Comparison of ENCODE assay signal across 24 cellular contexts in the genomic region with DNA sequence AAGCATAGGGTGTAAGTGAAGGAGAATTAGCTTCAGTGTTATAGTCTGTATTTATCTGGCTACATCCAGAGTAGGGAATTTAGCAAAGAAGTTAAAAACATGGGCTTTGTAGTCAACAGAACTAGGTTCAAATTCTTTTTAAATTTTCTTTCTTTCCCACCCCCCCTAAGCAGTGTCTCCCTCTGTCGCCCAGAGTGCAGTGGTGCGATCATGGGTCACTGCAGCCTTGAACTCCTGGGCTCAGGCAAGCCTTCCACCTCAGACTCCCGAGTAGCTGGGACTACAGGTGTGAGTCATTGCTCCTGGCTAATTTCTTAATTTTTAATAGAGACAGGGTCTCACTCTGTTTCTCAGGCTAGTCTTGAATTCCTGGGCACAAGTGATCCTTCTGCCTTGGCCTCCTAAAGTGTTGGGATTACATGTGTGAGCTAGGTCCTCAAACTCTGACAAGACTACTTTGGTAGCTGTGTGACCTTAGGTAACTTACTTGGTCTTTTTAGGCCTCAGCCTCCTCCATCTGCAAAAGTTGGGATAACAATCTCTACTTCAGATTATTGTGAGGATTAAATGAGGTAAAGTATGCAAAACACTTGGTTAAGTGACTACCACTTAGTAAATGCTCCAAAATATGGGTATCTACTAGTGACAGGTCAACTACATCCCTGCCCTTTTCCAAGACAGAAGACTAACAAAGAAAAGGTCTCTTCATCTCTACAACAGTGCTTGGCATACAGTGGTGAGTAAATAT. TPM values are rescaled to one million over a fixed set of nuclear protein-coding genes. Genes with fewer than 3 reads are reported as not detected.
A peak's percentile ranks its signal among the peaks of the same experiment; 100 is the strongest.
DNase-seq lines count a peak whose midpoint lies in the region; ATAC-seq, FAIRE-seq and TF ChIP-seq lines count a peak whose summit lies in the region.
"Had no signal": no experiment of that assay in that cellular context is flagged by ENCODE, and none has a peak within 500 bp of the region (broad histone marks: within the 10 kb centered on the region; RNA-seq: fewer than 3 reads in every experiment).

No MANE protein-coding gene starts in this region.

- H3K27ac ChIP-seq in K562 (ENCODE audit: extremely low read depth, low read depth, low read length) = no peak overlapping the region
- H3K27ac ChIP-seq: breast epithelium, vagina had no signal

- H3K36me3 ChIP-seq in K562 (ENCODE audit: control insufficient read depth, insufficient read depth, low read length) = no peaks in the 10 kb centered on the region
- H3K36me3 ChIP-seq: breast epithelium, esophagus squamous epithelium, MG63, vagina had no signal

- CTCF ChIA-PET in K562 (lab: Yijun Ruan, JAX; ENCODE audit: low intra/inter-chr PET ratio) = no interaction called here

- peak; percentile 60 for FAIRE-seq in GM18507 (lab: Jason Lieb, UNC)
- no peak for FAIRE-seq in K562 (lab: Jason Lieb, UNC)
- FAIRE-seq: G401.6 had no signal

- H3K4me1 Mint-ChIP-seq in CD14-positive monocyte (peaks cover 72% of the 10 kb centered on the region), nephron progenitor cell (peaks cover 16% of the 10 kb centered on the region)

- H3K9me3 Mint-ChIP-seq in CD14-positive monocyte (peaks cover 0 to 3% (median 0%) of the 10 kb centered on the region in 7 donors), nephron progenitor cell (peaks cover 4% of the 10 kb centered on the region)
- H3K9me3 Mint-ChIP-seq: activated T-helper 1 cell treated with anti-CD3 and anti-CD28 coated beads, Interleukin-12 subunit alpha, Interleukin-12 subunit beta, Interleukin-2, Interleukin-4 antibody, amounts not matched to agents 30 ng/mL and 10 ng/mL and 1 ng/mL, durations not matched to agents 14 hours and 24 hours and 36 hours had no signal

- TF ChIP-seq CTCF in CD14-positive monocyte (IDR thresholded peaks at IDR 0.05) = no peak
- peak; percentile 49 to 67 (median 58) for TF ChIP-seq CTCF in K562 (IDR thresholded peaks at IDR 0.05 in 2 of 3, conservative IDR thresholded peaks at IDR 0.05 in 1 of 3; ENCODE audit: insufficient read depth in 2 of 3, low read depth in 1 of 3, low read length in 3 of 3)
- peak; percentile 9 for TF ChIP-seq CTCF in nephron progenitor cell (IDR thresholded peaks at IDR 0.05)

- no peak overlapping the region for H3K9ac ChIP-seq in K562 (ENCODE audit: insufficient read depth in 1 of 2, low read depth in 2 of 2, low read length in 2 of 2)

- TF ChIP-seq POLR2A in K562 (conservative IDR thresholded peaks at IDR 0.05) = no peak

- TF ChIP-seq RAD21 in K562 (CRISPR knock-in tag; conservative IDR thresholded peaks at IDR 0.05 in 1 of 2, IDR thresholded peaks at IDR 0.05 in 1 of 2) = peak in 1 of 2 experiments; percentile 28; a peak in 1 of 4 replicates

- intact Hi-C loops in CD14-positive monocyte (cut with micrococcal nuclease) = no loop called here
- intact Hi-C loops in K562 (cut with micrococcal nuclease) = loop anchor here (5.0 kb wide), 1 partner anchor 70 kb away; no protein-coding TSS in a partner anchor

- H3K9me1 ChIP-seq in K562 (ENCODE audit: control insufficient read depth, insufficient read depth, low read length) = no peaks in the 10 kb centered on the region

- no peak overlapping the region for H3K4me2 ChIP-seq in K562 (ENCODE audit: insufficient read depth, low read length)

- 33% methylated on average over 3 of the region's 3 CpGs for WGBS in K562 (ENCODE audit: insufficient coverage, low coverage, missing lambda C conversion rate)

- H4K20me1 ChIP-seq in K562 (replicated peaks; ENCODE audit: control insufficient read depth, insufficient read depth, low read length) = no peaks in the 10 kb centered on the region

- POLR2A ChIA-PET in K562 (lab: Yijun Ruan, JAX) = interaction anchor here (0.6 to 1.0 kb wide), 3 partner anchors 11 to 68 kb away, joined by 3 to 5 read pairs (median 4); partner anchors contain the start of genes AUP1 and HTRA2

- TF ChIP-seq EP300 in K562 (IDR thresholded peaks at IDR 0.05; ENCODE audit: low read length) = no peak

- peak overlapping the region; percentile 72 for H2AFZ ChIP-seq in K562 (ENCODE audit: low read depth, low read length)

- peaks cover 0 to 38% of the 10 kb centered on the region in 2 experiments; a peak in 4 of 5 replicates for H3K4me1 ChIP-seq in K562 (replicated peaks in 1 of 2; ENCODE audit: control insufficient read depth in 2 of 2, insufficient read depth in 2 of 2, low read length in 2 of 2)
- H3K4me1 ChIP-seq: esophagus squamous epithelium, vagina had no signal

- no TSS peak for BruUV-seq in K562 (replicated peaks; lab: Mats Ljungman, UMichigan)

- in situ Hi-C loops in K562 (cut with MboI) = loop anchor here (5.0 kb wide), 1 partner anchor 85 kb away; no protein-coding TSS in a partner anchor

- DNase-seq in CD14-positive monocyte (ENCODE audit: low spot score) (no peak), GM18507 (ENCODE audit: extremely low spot score, insufficient read length, low read depth) (no peak), K562 (ENCODE audit: extremely low read depth in 1 of 4, low spot score in 3 of 4) (peak in 1 of 4 experiments; percentile 45), nephron progenitor cell (no peak), NAMALWA (ENCODE audit: low spot score) (no peak), SHP77 (lab: John Stamatoyannopoulos, UW) (no peak), ecto neural progenitor cell (ENCODE audit: low spot score) (no peak)
- DNase-seq: activated naive CD8-positive, alpha-beta T cell treated with anti-CD3 and anti-CD28 coated beads, Interleukin-2, amount 10 ng/mL, durations not matched to agents 7 days and 5 days; COR-L47; esophagus squamous epithelium; head of caudate nucleus; mammary epithelial cell; MG63; naive thymus-derived CD4-positive, alpha-beta T cell; NCI-H1694 treated with DMSO at 0.1 percent for 48 hours; NCI-H446; SIG-M5; T-helper 2 cell had no signal

- H3K36me3 Mint-ChIP-seq in CD14-positive monocyte (peaks cover 0 to 4% of the 10 kb centered on the region in 2 donors), nephron progenitor cell (ENCODE audit: low read depth) (no peaks in the 10 kb centered on the region)

- H3K27me3 ChIP-seq in K562 (ENCODE audit: control insufficient read depth in 2 of 2, insufficient read depth in 2 of 2, low read length in 2 of 2) = no peaks in the 10 kb centered on the region
- H3K27me3 ChIP-seq: breast epithelium, MG63, vagina had no signal

- H3K4me3 Mint-ChIP-seq in CD14-positive monocyte = no peak overlapping the region
- H3K4me3 Mint-ChIP-seq in nephron progenitor cell = no peak overlapping the region
- H3K4me3 Mint-ChIP-seq: activated naive CD8-positive, alpha-beta T cell treated with anti-CD3 and anti-CD28 coated beads, Interleukin-2, amount 10 ng/mL, durations not matched to agents 7 days and 5 days; activated T-helper 1 cell treated with anti-CD3 and anti-CD28 coated beads, Interleukin-12 subunit alpha, Interleukin-12 subunit beta, Interleukin-2, Interleukin-4 antibody, amounts not matched to agents 30 ng/mL and 10 ng/mL and 1 ng/mL, durations not matched to agents 14 hours and 24 hours and 36 hours; naive thymus-derived CD4-positive, alpha-beta T cell; stimulated activated naive CD8-positive, alpha-beta T cell treated with anti-CD3 and anti-CD28 coated beads, Interleukin-15, Interleukin-2, amounts not matched to agents 100 ng/mL and 50 ng/mL, for 24 hours had no signal

- H3K27me3 Mint-ChIP-seq in CD14-positive monocyte (ENCODE audit: low read depth in 3 of 3) (peaks cover 0 to 3% (median 0%) of the 10 kb centered on the region in 3 donors), nephron progenitor cell (ENCODE audit: low read depth, poor library complexity) (peaks cover 29% of the 10 kb centered on the region)
- H3K27me3 Mint-ChIP-seq: activated naive CD8-positive, alpha-beta T cell treated with anti-CD3 and anti-CD28 coated beads, Interleukin-2, amount 10 ng/mL, durations not matched to agents 7 days and 5 days had no signal

- no peaks in the 10 kb centered on the region for H3K9me3 ChIP-seq in K562 (replicated peaks; ENCODE audit: control insufficient read depth, insufficient read depth, low read depth, low read length)
- H3K9me3 ChIP-seq: breast epithelium, esophagus squamous epithelium, MG63, vagina had no signal

- no peak overlapping the region for H3K4me3 ChIP-seq in K562
- H3K4me3 ChIP-seq: breast epithelium, esophagus squamous epithelium, MG63, vagina had no signal

- H3K27ac Mint-ChIP-seq in CD14-positive monocyte (peak overlapping the region in 5 of 7 donors; percentile 19 to 61 (median 47)), nephron progenitor cell (no peak overlapping the region)
- H3K27ac Mint-ChIP-seq: activated naive CD8-positive, alpha-beta T cell treated with anti-CD3 and anti-CD28 coated beads, Interleukin-2, amount 10 ng/mL, durations not matched to agents 7 days and 5 days; activated T-helper 1 cell treated with anti-CD3 and anti-CD28 coated beads, Interleukin-12 subunit alpha, Interleukin-12 subunit beta, Interleukin-2, Interleukin-4 antibody, amounts not matched to agents 30 ng/mL and 10 ng/mL and 1 ng/mL, durations not matched to agents 14 hours and 24 hours and 36 hours; naive thymus-derived CD4-positive, alpha-beta T cell; stimulated activated naive CD8-positive, alpha-beta T cell treated with anti-CD3 and anti-CD28 coated beads, Interleukin-15, Interleukin-2, amounts not matched to agents 100 ng/mL and 50 ng/mL, for 24 hours had no signal

- H3K79me2 ChIP-seq in K562 (ENCODE audit: control insufficient read depth, insufficient read depth, low read length) = no peaks in the 10 kb centered on the region

- ATAC-seq in K562 = peak; percentile 76
- no peak for ATAC-seq in HG03571 (IDR thresholded peaks at IDR 0.05; ENCODE audit: unreplicated experiment)
- ATAC-seq: naive thymus-derived CD4-positive, alpha-beta T cell had no signal

RNA-seq across cellular contexts. Expression of gene DOK1, which starts 17.8 kb away (rescaled TPM):
- polyA plus RNA-seq in CD14-positive monocyte (10 to 100 TPM; 49.3 to 53.6 TPM), K562 (2011; rRNA removed) (11.3 and 12.0 TPM in 2 replicates), K562 (2014; fragmentation: Illumina TruSeq; extraction: Trizol) (16.1 and 24.2 TPM in 2 replicates), K562 (2014; fragmentation: Nextera tagmentation; extraction: Ambion mirVana) (under 1 TPM; 0.59 to 0.99 TPM), K562 (2014; rRNA removed) (27.7 and 33.0 TPM in 2 replicates)
- 7.7 and 24.2 TPM in 2 replicates for total RNA-seq in K562 (2011; cell fraction: chromatin; rRNA removed; ENCODE audit: low replicate concordance)
- total RNA-seq in K562 (2011; cell fraction: nucleolus; rRNA removed) = 33.4 and 35.7 TPM in 2 replicates
- total RNA-seq in K562 (2011; cell fraction: nucleoplasm; rRNA removed) = 13.4 and 16.5 TPM in 2 replicates
- total RNA-seq in K562 (2014; rRNA removed) (36.4 and 44.5 TPM in 2 replicates), K562 (2014; rRNA removed; fragmentation: Illumina TruSeq; extraction: Trizol) (5.2 and 7.6 TPM in 2 replicates), K562 (2015; rRNA removed; fragmentation: Illumina TruSeq; extraction: Trizol) (16.6 and 16.7 TPM in 2 replicates), K562 (2021) (25.8 and 29.6 TPM in 2 replicates)
- 11.0 and 31.7 TPM in 2 replicates for polyA plus RNA-seq in K562 (2011; cell fraction: cytosol; rRNA removed)
- 23.6 and 47.8 TPM in 2 replicates for polyA plus RNA-seq in K562 (2011; cell fraction: nucleus; rRNA removed)
- polyA plus RNA-seq in K562 (2012) = 26.9 and 34.5 TPM in 2 replicates
- 7.6 and 10.6 TPM in 2 replicates for polyA minus RNA-seq in K562 (2011; rRNA and poly(A)+ RNA removed)
- polyA minus RNA-seq in K562 (2011; cell fraction: cytosol; rRNA and poly(A)+ RNA removed) = 14.9 and 16.0 TPM in 2 replicates
- 20.7 and 21.3 TPM in 2 replicates for polyA minus RNA-seq in K562 (2011; cell fraction: nucleus; rRNA and poly(A)+ RNA removed)

RNA-seq across cellular contexts. Expression of gene LOXL3, which starts 18.6 kb away (rescaled TPM):
- polyA plus RNA-seq in CD14-positive monocyte (10 to 100 TPM; 18.2 to 18.5 TPM), K562 (2011; rRNA removed) (0.99 and 1.1 TPM in 2 replicates), K562 (2014; fragmentation: Illumina TruSeq; extraction: Trizol) (0.31 and 0.48 TPM in 2 replicates), K562 (2014; fragmentation: Nextera tagmentation; extraction: Ambion mirVana) (under 1 TPM; 0.24 to 0.30 TPM), K562 (2014; rRNA removed) (0.50 and 1.1 TPM in 2 replicates)
- 2.6 and 3.8 TPM in 2 replicates for total RNA-seq in K562 (2011; cell fraction: chromatin; rRNA removed; ENCODE audit: low replicate concordance)
- total RNA-seq in K562 (2011; cell fraction: nucleolus; rRNA removed) = 2.0 and 2.2 TPM in 2 replicates
- total RNA-seq in K562 (2011; cell fraction: nucleoplasm; rRNA removed) = 2.1 and 2.9 TPM in 2 replicates
- total RNA-seq in K562 (2014; rRNA removed) (0.29 and 0.64 TPM in 2 replicates), K562 (2014; rRNA removed; fragmentation: Illumina TruSeq; extraction: Trizol) (0.25 and 0.26 TPM in 2 replicates), K562 (2015; rRNA removed; fragmentation: Illumina TruSeq; extraction: Trizol) (0.22 and 0.23 TPM in 2 replicates), K562 (2021) (0.58 and 0.76 TPM in 2 replicates)
- polyA plus RNA-seq in K562 (2011; cell fraction: cytosol; rRNA removed) = 0.87 and 1.1 TPM in 2 replicates
- polyA plus RNA-seq in K562 (2011; cell fraction: nucleus; rRNA removed) = 3.1 and 5.8 TPM in 2 replicates
- polyA plus RNA-seq in K562 (2012) = 0.59 and 1.7 TPM in 2 replicates
- polyA minus RNA-seq in K562 (2011; rRNA and poly(A)+ RNA removed) = 0.53 and 0.66 TPM in 2 replicates
- 1.0 TPM in 1 of 2 replicates, not detected in the other for polyA minus RNA-seq in K562 (2011; cell fraction: cytosol; rRNA and poly(A)+ RNA removed)
- polyA minus RNA-seq in K562 (2011; cell fraction: nucleus; rRNA and poly(A)+ RNA removed) = 1.1 and 1.8 TPM in 2 replicates

RNA-seq across cellular contexts. Expression of gene HTRA2, which starts 42.6 kb away (rescaled TPM):
- polyA plus RNA-seq in CD14-positive monocyte (10 to 100 TPM; 11.3 to 15.0 TPM), K562 (2011; rRNA removed) (45.9 and 59.8 TPM in 2 replicates), K562 (2014; fragmentation: Illumina TruSeq; extraction: Trizol) (60.7 and 75.7 TPM in 2 replicates), K562 (2014; fragmentation: Nextera tagmentation; extraction: Ambion mirVana) (10 to 100 TPM; 66.7 to 71.2 TPM), K562 (2014; rRNA removed) (65.8 and 78.9 TPM in 2 replicates)
- total RNA-seq in K562 (2011; cell fraction: chromatin; rRNA removed; ENCODE audit: low replicate concordance) = 76.3 and 135 TPM in 2 replicates
- 116 and 121 TPM in 2 replicates for total RNA-seq in K562 (2011; cell fraction: nucleolus; rRNA removed)
- total RNA-seq in K562 (2011; cell fraction: nucleoplasm; rRNA removed) = 69.5 and 82.8 TPM in 2 replicates
- total RNA-seq in K562 (2014; rRNA removed) (68.0 and 76.5 TPM in 2 replicates), K562 (2014; rRNA removed; fragmentation: Illumina TruSeq; extraction: Trizol) (48.3 and 54.2 TPM in 2 replicates), K562 (2015; rRNA removed; fragmentation: Illumina TruSeq; extraction: Trizol) (56.7 and 60.5 TPM in 2 replicates), K562 (2021) (66.5 and 72.0 TPM in 2 replicates)
- 65.6 and 128 TPM in 2 replicates for polyA plus RNA-seq in K562 (2011; cell fraction: cytosol; rRNA removed)
- 86.3 and 133 TPM in 2 replicates for polyA plus RNA-seq in K562 (2011; cell fraction: nucleus; rRNA removed)
- polyA plus RNA-seq in K562 (2012) = 62.5 and 70.9 TPM in 2 replicates
- 29.0 and 45.8 TPM in 2 replicates for polyA minus RNA-seq in K562 (2011; rRNA and poly(A)+ RNA removed)
- 22.2 and 38.4 TPM in 2 replicates for polyA minus RNA-seq in K562 (2011; cell fraction: cytosol; rRNA and poly(A)+ RNA removed)
- 58.6 and 61.0 TPM in 2 replicates for polyA minus RNA-seq in K562 (2011; cell fraction: nucleus; rRNA and poly(A)+ RNA removed)

RNA-seq across cellular contexts. Expression of gene AUP1, which starts 42.8 kb away (rescaled TPM):
- polyA plus RNA-seq in CD14-positive monocyte = 100 to 1,000 TPM; 130 to 149 TPM
- 396 and 984 TPM in 2 replicates for total RNA-seq in K562 (2011; cell fraction: chromatin; rRNA removed; ENCODE audit: low replicate concordance)
- total RNA-seq in K562 (2011; cell fraction: nucleolus; rRNA removed) = 901 and 928 TPM in 2 replicates
- 568 and 636 TPM in 2 replicates for total RNA-seq in K562 (2011; cell fraction: nucleoplasm; rRNA removed)
- 183 and 192 TPM in 2 replicates for total RNA-seq in K562 (2014; rRNA removed)
- total RNA-seq in K562 (2014; rRNA removed; fragmentation: Illumina TruSeq; extraction: Trizol) = 105 and 130 TPM in 2 replicates
- total RNA-seq in K562 (2015; rRNA removed; fragmentation: Illumina TruSeq; extraction: Trizol) = 165 and 173 TPM in 2 replicates
- 165 and 166 TPM in 2 replicates for total RNA-seq in K562 (2021)
- 118 and 196 TPM in 2 replicates for polyA plus RNA-seq in K562 (2011; rRNA removed)
- polyA plus RNA-seq in K562 (2011; cell fraction: cytosol; rRNA removed) = 159 and 372 TPM in 2 replicates
- 1,037 and 1,663 TPM in 2 replicates for polyA plus RNA-seq in K562 (2011; cell fraction: nucleus; rRNA removed)
- 131 and 205 TPM in 2 replicates for polyA plus RNA-seq in K562 (2012)
- polyA plus RNA-seq in K562 (2014; fragmentation: Illumina TruSeq; extraction: Trizol) = 217 and 245 TPM in 2 replicates
- polyA plus RNA-seq in K562 (2014; fragmentation: Nextera tagmentation; extraction: Ambion mirVana) = 100 to 1,000 TPM in 1 of 2 experiments, 10 to 100 TPM in 1; 70.7 to 113 TPM
- polyA plus RNA-seq in K562 (2014; rRNA removed) = 245 and 268 TPM in 2 replicates
- 48.7 and 121 TPM in 2 replicates for polyA minus RNA-seq in K562 (2011; rRNA and poly(A)+ RNA removed)
- 56.7 and 112 TPM in 2 replicates for polyA minus RNA-seq in K562 (2011; cell fraction: cytosol; rRNA and poly(A)+ RNA removed)
- 209 and 232 TPM in 2 replicates for polyA minus RNA-seq in K562 (2011; cell fraction: nucleus; rRNA and poly(A)+ RNA removed)

RNA-seq across cellular contexts. Expression of gene DQX1, which starts 46.3 kb away (rescaled TPM):
- not detected for polyA plus RNA-seq in CD14-positive monocyte
- total RNA-seq in K562 (2011; cell fraction: chromatin; rRNA removed; ENCODE audit: low replicate concordance) = 2.8 and 6.5 TPM in 2 replicates
- 1.7 and 2.1 TPM in 2 replicates for total RNA-seq in K562 (2011; cell fraction: nucleolus; rRNA removed)
- 1.7 and 2.0 TPM in 2 replicates for total RNA-seq in K562 (2011; cell fraction: nucleoplasm; rRNA removed)
- 0.73 TPM in 1 of 2 replicates, not detected in the other for total RNA-seq in K562 (2014; rRNA removed)
- total RNA-seq in K562 (2014; rRNA removed; fragmentation: Illumina TruSeq; extraction: Trizol) = 0.06 and 0.11 TPM in 2 replicates
- total RNA-seq in K562 (2015; rRNA removed; fragmentation: Illumina TruSeq; extraction: Trizol) = 0.30 and 0.33 TPM in 2 replicates
- total RNA-seq in K562 (2021) = 0.29 and 0.38 TPM in 2 replicates
- polyA plus RNA-seq in K562 (2011; rRNA removed) = 0.18 and 0.46 TPM in 2 replicates
- 0.03 and 0.24 TPM in 2 replicates for polyA plus RNA-seq in K562 (2011; cell fraction: cytosol; rRNA removed)
- polyA plus RNA-seq in K562 (2011; cell fraction: nucleus; rRNA removed) = 3.1 and 4.0 TPM in 2 replicates
- polyA plus RNA-seq in K562 (2012) = 0.18 and 0.25 TPM in 2 replicates
- 0.18 TPM in 2 replicates for polyA plus RNA-seq in K562 (2014; fragmentation: Illumina TruSeq; extraction: Trizol)
- under 1 TPM; 0.04 to 0.08 TPM for polyA plus RNA-seq in K562 (2014; fragmentation: Nextera tagmentation; extraction: Ambion mirVana)
- polyA plus RNA-seq in K562 (2014; rRNA removed) = 0.05 and 0.21 TPM in 2 replicates
- not detected in 2 replicates for polyA minus RNA-seq in K562 (2011; rRNA and poly(A)+ RNA removed)
- not detected in 2 replicates for polyA minus RNA-seq in K562 (2011; cell fraction: cytosol; rRNA and poly(A)+ RNA removed)
- polyA minus RNA-seq in K562 (2011; cell fraction: nucleus; rRNA and poly(A)+ RNA removed) = 0.54 and 1.3 TPM in 2 replicates
- polyA plus RNA-seq: naive thymus-derived CD4-positive, alpha-beta T cell had no signal
